ENCODE assay signal across 19 cellular contexts in the genomic region with DNA sequence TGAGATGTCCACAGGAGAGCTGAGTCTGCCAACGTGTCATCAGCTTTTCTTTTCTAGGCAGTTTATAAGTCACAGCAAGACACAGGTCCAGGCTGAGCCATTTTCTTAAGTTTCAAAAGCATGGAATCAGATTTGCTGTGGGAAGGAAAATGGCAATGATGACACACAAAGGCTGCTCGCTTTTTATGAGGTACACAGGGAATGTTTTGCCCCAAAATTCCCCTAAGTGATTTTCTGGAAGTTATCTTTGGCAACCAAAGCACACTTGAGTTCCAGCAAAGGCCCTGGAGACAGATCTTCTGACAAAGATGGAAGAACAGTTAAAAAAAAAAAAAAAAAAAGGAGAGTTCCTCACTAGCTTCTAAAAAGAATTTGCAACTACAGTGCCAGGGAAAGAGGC.
DNase-seq lines count a peak whose midpoint lies in the region; ATAC-seq, FAIRE-seq and TF ChIP-seq lines count a peak whose summit lies in the region.
"Had no signal": no experiment of that assay in that cellular context is flagged by ENCODE, and none has a peak within 500 bp of the region (broad histone marks: within the 10 kb centered on the region; RNA-seq: fewer than 3 reads in every experiment).

No MANE protein-coding gene starts in this region.

- H3K27ac ChIP-seq in astrocyte (ENCODE audit: low read depth, low read length): no peak overlapping the region
- peak overlapping the region; percentile 28 to 51 for H3K27ac ChIP-seq in prostate gland
- H3K27ac ChIP-seq: brain microvascular endothelial cell, C4-2B, KMS-11, SJCRH30 had no signal

- H3K27ac Mint-ChIP-seq in astrocyte (ENCODE audit: unreplicated experiment): no peak overlapping the region
- H3K27ac Mint-ChIP-seq: activated CD4-positive, alpha-beta T cell treated with anti-CD3 and anti-CD28 coated beads for 36 hours; GM23338; stimulated activated naive CD8-positive, alpha-beta T cell treated with anti-CD3 and anti-CD28 coated beads, Interleukin-15, amount 100 ng/mL, for 72 hours had no signal

- ATAC-seq in left cardiac atrium (peak; percentile 12 to 78), HG02623 (IDR thresholded peaks at IDR 0.05; ENCODE audit: unreplicated experiment) (no peak), HG02588 (IDR thresholded peaks at IDR 0.05; ENCODE audit: unreplicated experiment) (no peak), GM19351 (IDR thresholded peaks at IDR 0.05; ENCODE audit: unreplicated experiment) (no peak)
- ATAC-seq: activated CD4-positive, alpha-beta T cell treated with anti-CD3 and anti-CD28 coated beads for 36 hours; GM23338; stimulated activated naive CD8-positive, alpha-beta T cell treated with anti-CD3 and anti-CD28 coated beads, Interleukin-15, amount 100 ng/mL, for 72 hours had no signal

- intact Hi-C loops in left cardiac atrium (cut with DNase I): no loop called here
- intact Hi-C loops in prostate gland (cut with DNase I): loop anchor here (5.0 kb wide), 1 partner anchor 263 kb away; the partner anchor contains the start of gene LARGE1

- DNase-seq in astrocyte (ENCODE audit: low read depth): peak; percentile 15
- no peak for DNase-seq in left cardiac atrium
- peak; percentile 12 for DNase-seq in prostate gland (ENCODE audit: low spot score)
- DNase-seq in ureter (ENCODE audit: low spot score): peak; percentile 57
- no peak for DNase-seq in cortex of kidney (lab: John Stamatoyannopoulos, UW)
- DNase-seq: activated CD4-positive, alpha-beta T cell treated with anti-CD3 and anti-CD28 coated beads for 36 hours; activated naive CD4-positive, alpha-beta T cell treated with Interleukin-2 at 50 U/mL for 16 hours; effector CD4-positive, alpha-beta T cell; mammary epithelial cell; NCI-H2171; SJCRH30; stimulated activated naive CD8-positive, alpha-beta T cell treated with anti-CD3 and anti-CD28 coated beads, Interleukin-15, amount 100 ng/mL, for 72 hours had no signal

- TF ChIP-seq CTCF in astrocyte (IDR thresholded peaks at IDR 0.05; ENCODE audit: insufficient read depth, low read depth, low read length) (no peak), prostate gland (IDR thresholded peaks at IDR 0.05) (no peak)

- no peak overlapping the region for H3K9ac ChIP-seq in astrocyte (ENCODE audit: low read length)
- H3K9ac ChIP-seq: KMS-11 had no signal

- H3K9me3 ChIP-seq in astrocyte (ENCODE audit: insufficient read depth, low read depth, low read length) (peaks cover 2% of the 10 kb centered on the region), prostate gland (no peaks in the 10 kb centered on the region)
- H3K9me3 ChIP-seq: SJCRH30 had no signal

- H3K4me3 Mint-ChIP-seq in astrocyte (ENCODE audit: unreplicated experiment): no peak overlapping the region
- H3K4me3 Mint-ChIP-seq: activated CD4-positive, alpha-beta T cell treated with anti-CD3 and anti-CD28 coated beads for 36 hours; GM23338; stimulated activated naive CD8-positive, alpha-beta T cell treated with anti-CD3 and anti-CD28 coated beads, Interleukin-15, amount 100 ng/mL, for 72 hours had no signal

- H3K27me3 Mint-ChIP-seq in astrocyte (ENCODE audit: low read depth, unreplicated experiment): no peaks in the 10 kb centered on the region
- H3K27me3 Mint-ChIP-seq: activated CD4-positive, alpha-beta T cell treated with anti-CD3 and anti-CD28 coated beads for 36 hours; stimulated activated naive CD8-positive, alpha-beta T cell treated with anti-CD3 and anti-CD28 coated beads, Interleukin-15, amount 100 ng/mL, for 72 hours had no signal

- H3K27me3 ChIP-seq in astrocyte (ENCODE audit: insufficient read depth, low read length) (no peaks in the 10 kb centered on the region), prostate gland (replicated peaks; ENCODE audit: insufficient read depth) (no peaks in the 10 kb centered on the region)
- H3K27me3 ChIP-seq: brain microvascular endothelial cell, SJCRH30 had no signal

- H3K4me3 ChIP-seq in astrocyte (ENCODE audit: insufficient read depth, low read depth, low read length): no peak overlapping the region
- H3K4me3 ChIP-seq in prostate gland: no peak overlapping the region
- H3K4me3 ChIP-seq: GM23338, SJCRH30 had no signal

- H2AFZ ChIP-seq in astrocyte (ENCODE audit: low read depth, low read length): no peak overlapping the region
- H2AFZ ChIP-seq: GM23338 had no signal

- no peaks in the 10 kb centered on the region for H3K79me2 ChIP-seq in astrocyte (ENCODE audit: insufficient read depth, low read length)

- no peak for TF ChIP-seq POLR2A in prostate gland (IDR thresholded peaks at IDR 0.05)

- peaks cover 23% of the 10 kb centered on the region for H3K36me3 Mint-ChIP-seq in astrocyte (ENCODE audit: low read depth, unreplicated experiment)

- no peak for FAIRE-seq in astrocyte (lab: Jason Lieb, UNC)

- H3K36me3 ChIP-seq in astrocyte (ENCODE audit: insufficient read depth, low read length) (no peaks in the 10 kb centered on the region), prostate gland (no peaks in the 10 kb centered on the region)
- H3K36me3 ChIP-seq: brain microvascular endothelial cell, SJCRH30 had no signal

- no peaks in the 10 kb centered on the region for H3K4me1 Mint-ChIP-seq in astrocyte (ENCODE audit: low read depth, unreplicated experiment)
- H3K4me1 Mint-ChIP-seq: activated CD4-positive, alpha-beta T cell treated with anti-CD3 and anti-CD28 coated beads for 36 hours; stimulated activated naive CD8-positive, alpha-beta T cell treated with anti-CD3 and anti-CD28 coated beads, Interleukin-15, amount 100 ng/mL, for 72 hours had no signal

- no peaks in the 10 kb centered on the region for H4K20me1 ChIP-seq in astrocyte (ENCODE audit: insufficient read depth, low read length)

- no peak overlapping the region for H3K4me2 ChIP-seq in astrocyte (ENCODE audit: low read length)
- H3K4me2 ChIP-seq: GM23338, KMS-11 had no signal

- 8% methylated on average over 2 of the region's 2 CpGs for WGBS in prostate gland

- H3K4me1 ChIP-seq in astrocyte (ENCODE audit: insufficient read depth, low read length) (no peaks in the 10 kb centered on the region), prostate gland (replicated peaks) (no peaks in the 10 kb centered on the region)
- H3K4me1 ChIP-seq: SJCRH30 had no signal

- H3K9me3 Mint-ChIP-seq in astrocyte (ENCODE audit: unreplicated experiment): peaks cover 6% of the 10 kb centered on the region
- H3K9me3 Mint-ChIP-seq: GM23338 had no signal

Comparison
In these comparisons a context has a peak if more than half of its experiments do, and no peak if none do; other contexts are left out.
1. DNase-seq: peak in astrocyte (single experiment), prostate gland (single experiment) and ureter (single experiment); none in left cardiac atrium (single experiment) and cortex of kidney (single experiment).
2. ATAC-seq: peak in left cardiac atrium (2 of 2); none in HG02623 (single experiment), HG02588 (single experiment) and GM19351 (single experiment).